ENCODE assay signal across 1 cellular context in genomic region chr19:41409288-41409687, GRCh38.
TF ChIP-seq lines count a peak whose summit lies in the region.

No MANE protein-coding gene starts in this region.

TF ChIP-seq in K562, 482 proteins besides CTCF, POLR2A, EP300 and RAD21:
- TF ChIP-seq JUN (IDR thresholded peaks at IDR 0.05; ENCODE audit: borderline replicate concordance, low read depth, low read length): peak; percentile 59
- no peak for TF ChIP-seq JUN (CRISPR knock-in tag; IDR thresholded peaks at IDR 0.05; ENCODE audit: borderline replicate concordance)
- TF ChIP-seq L3MBTL2 (IDR thresholded peaks at IDR 0.05): 0 out of 2 replicates have a peak, but pooled peaks have one; percentile 34
- TF ChIP-seq CTBP1 (IDR thresholded peaks at IDR 0.05; ENCODE audit: borderline replicate concordance): peak; percentile 42; the same call in 1 of the 2 replicates
- 0 out of 2 replicates have a peak, but pooled peaks have one; percentile 25 for TF ChIP-seq DPF2 (IDR thresholded peaks at IDR 0.05)
- 0 out of 4 replicates have a peak, but pooled peaks of 1 of the 2 experiments have one; percentile 48 for TF ChIP-seq TEAD1 (CRISPR knock-in tag; IDR thresholded peaks at IDR 0.05)
- 0 out of 2 replicates have a peak, but pooled peaks have one; percentile 14 for TF ChIP-seq SMARCE1 (IDR thresholded peaks at IDR 0.05)
- TF ChIP-seq FOSL1 (tag; conservative IDR thresholded peaks at IDR 0.05): peak; percentile 79
- TF ChIP-seq ZNF764 (CRISPR knock-in tag; IDR thresholded peaks at IDR 0.05; ENCODE audit: low read depth): no peak
- TF ChIP-seq DLX4 (CRISPR knock-in tag; IDR thresholded peaks at IDR 0.05): no peak
- TF ChIP-seq ZNF584 (CRISPR knock-in tag; IDR thresholded peaks at IDR 0.05; ENCODE audit: low read depth): no peak
- peak; percentile 69 for TF ChIP-seq ATF3 (IDR thresholded peaks at IDR 0.05)
- TF ChIP-seq ATF3 (CRISPR knock-in tag; conservative IDR thresholded peaks at IDR 0.05): no peak
- TF ChIP-seq JUND (IDR thresholded peaks at IDR 0.05; ENCODE audit: borderline replicate concordance, low read depth, low read length): peak; percentile 87
- TF ChIP-seq JUND (tag; IDR thresholded peaks at IDR 0.05; ENCODE audit: borderline replicate concordance, low read depth, low read length): peak; percentile 84; the same call in 2 of the 3 replicates
TF ChIP-seq in K562: peak in this region for 9.
